8 cellular contexts compared by ENCODE assay signal in genomic region chr1:46527474-46528296, GRCh38. TPM values are rescaled to one million over a fixed set of nuclear protein-coding genes. Genes with fewer than 3 reads are reported as not detected.
DNase-seq lines count a peak whose midpoint lies in the region; ATAC-seq and TF ChIP-seq lines count a peak whose summit lies in the region.

No MANE protein-coding gene starts in this region.

- intact Hi-C loops in CD8-positive, alpha-beta T cell (cut with DNase I, micrococcal nuclease) = loop anchor here (1.0 kb wide), 3 partner anchors 50 to 120 kb away; no protein-coding TSS in a partner anchor
- intact Hi-C loops in body of pancreas (cut with DNase I) = loop anchor here (5.0 kb wide), 1 partner anchor 50 kb away; no protein-coding TSS in a partner anchor

- H3K4me3 ChIP-seq in CD8-positive, alpha-beta T cell (ENCODE audit: low read depth, low read length) = no peak overlapping the region
- H3K4me3 ChIP-seq in body of pancreas = no peak overlapping the region

- peaks cover 44% of the 10 kb centered on the region for H3K27me3 Mint-ChIP-seq in CD8-positive, alpha-beta T cell (ENCODE audit: low read depth)

- H3K36me3 ChIP-seq in CD8-positive, alpha-beta T cell (ENCODE audit: insufficient read depth, low read length) = no peaks in the 10 kb centered on the region
- no peaks in the 10 kb centered on the region for H3K36me3 ChIP-seq in body of pancreas (replicated peaks in 1 of 2; ENCODE audit: insufficient read depth in 1 of 2, low read depth in 2 of 2)

- no peak overlapping the region for H3K27ac Mint-ChIP-seq in CD8-positive, alpha-beta T cell

- no peaks in the 10 kb centered on the region for H3K9me3 Mint-ChIP-seq in CD8-positive, alpha-beta T cell

- no peak overlapping the region for H3K4me3 Mint-ChIP-seq in CD8-positive, alpha-beta T cell

- ATAC-seq in CD8-positive, alpha-beta T cell = peak; percentile 68
- ATAC-seq in GM21447 (IDR thresholded peaks at IDR 0.05; ENCODE audit: unreplicated experiment) (peak; percentile 75), body of pancreas (peak; percentile 83), GM21619 (IDR thresholded peaks at IDR 0.05; ENCODE audit: unreplicated experiment) (no peak)

- CTCF ChIA-PET in CD8-positive, alpha-beta T cell (lab: Charles Lee) = interaction anchor here (0.6 to 6.1 kb wide), 25 partner anchors 10 to 199 kb away, joined by 3 to 57 read pairs (median 4); partner anchors contain the start of gene ATPAF1

- 33% methylated on average over 3 of the region's 3 CpGs for WGBS in body of pancreas, 2 donors

- DNase-seq in CD8-positive, alpha-beta T cell = peak; percentile 35 to 78 (median 59)
- DNase-seq in NCI-H1930 (lab: John Stamatoyannopoulos, UW) = peak; percentile 11 to 57
- DNase-seq in UCSD-AML1 (lab: John Stamatoyannopoulos, UW; ENCODE audit: unreplicated experiment) = peak; percentile 77
- peak; percentile 86 to 90 (median 86) for DNase-seq in body of pancreas
- peak; percentile 80 for DNase-seq in iPS-NIHi7 (ENCODE audit: extremely low spot score)
- DNase-seq in stimulated activated CD4-positive, alpha-beta T cell treated with anti-CD3 and anti-CD28 coated beads, Interleukin-15, amount 100 ng/mL, for 24 hours = peak; percentile 87

- no peaks in the 10 kb centered on the region for H3K4me1 ChIP-seq in CD8-positive, alpha-beta T cell (ENCODE audit: insufficient read depth, low read length)
- peaks cover 10% of the 10 kb centered on the region for H3K4me1 ChIP-seq in body of pancreas

- TF ChIP-seq CTCF in CD8-positive, alpha-beta T cell (IDR thresholded peaks at IDR 0.05) = peak; percentile 55
- TF ChIP-seq CTCF in body of pancreas (IDR thresholded peaks at IDR 0.05) = peak; percentile 88 to 95 (median 93)

- H3K27me3 ChIP-seq in CD8-positive, alpha-beta T cell (ENCODE audit: insufficient read depth, low read length) = no peaks in the 10 kb centered on the region
- H3K27me3 ChIP-seq in body of pancreas = no peaks in the 10 kb centered on the region

- H3K9me3 ChIP-seq in CD8-positive, alpha-beta T cell (ENCODE audit: low read length) = no peaks in the 10 kb centered on the region
- no peaks in the 10 kb centered on the region for H3K9me3 ChIP-seq in body of pancreas

- H3K36me3 Mint-ChIP-seq in CD8-positive, alpha-beta T cell = no peaks in the 10 kb centered on the region

- H3K27ac ChIP-seq in CD8-positive, alpha-beta T cell (ENCODE audit: low read depth, low read length) = no peak overlapping the region
- no peak overlapping the region for H3K27ac ChIP-seq in body of pancreas

- POLR2A ChIA-PET in CD8-positive, alpha-beta T cell (lab: Charles Lee) = no interaction called here

- no peak for TF ChIP-seq POLR2A in body of pancreas (IDR thresholded peaks at IDR 0.05)

- H3K4me1 Mint-ChIP-seq in CD8-positive, alpha-beta T cell (ENCODE audit: low read depth) = no peaks in the 10 kb centered on the region

RNA-seq across cellular contexts. Expression of gene KNCN, which starts 23.8 kb away (rescaled TPM):
- not detected for total RNA-seq in CD8-positive, alpha-beta T cell
- not detected for total RNA-seq in body of pancreas

RNA-seq across cellular contexts. Expression of gene DMBX1, which starts 38.0 kb away (rescaled TPM):
- not detected for total RNA-seq in CD8-positive, alpha-beta T cell
- total RNA-seq in body of pancreas = not detected

Comparison
In these comparisons a context has a peak if more than half of its experiments do, and no peak if none do; other contexts are left out.
1. DNase-seq: peak in every context shown above with its lines; median percentile 87 in stimulated activated CD4-positive, alpha-beta T cell treated with anti-CD3 and anti-CD28 coated beads, Interleukin-15, amount 100 ng/mL, for 24 hours; 86 in body of pancreas; 80 in iPS-NIHi7; 77 in UCSD-AML1; 59 in CD8-positive, alpha-beta T cell; 34 in NCI-H1930.